In the genomic region with DNA sequence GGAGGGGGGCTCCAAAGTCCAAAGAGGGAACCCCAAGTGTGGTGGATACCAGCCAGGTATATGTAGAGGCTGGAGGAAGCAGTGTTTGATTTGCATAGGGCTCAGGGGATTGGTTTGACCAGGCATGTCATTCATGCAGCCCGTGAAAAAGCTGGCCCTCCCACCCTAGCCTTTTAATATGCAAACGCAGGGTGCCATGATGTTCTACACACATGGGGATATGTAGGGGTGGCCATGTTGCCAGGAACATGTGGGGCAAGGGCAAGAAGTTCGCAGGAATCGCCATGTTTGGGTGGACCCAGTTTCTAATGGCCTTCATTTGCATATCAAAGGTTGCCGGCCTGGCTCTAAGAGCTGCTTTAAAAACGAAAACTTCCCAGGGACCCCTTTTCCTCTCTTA, we compare ENCODE assay signal across 21 cellular contexts.
"Had no signal": no experiment of that assay in that cellular context is flagged by ENCODE, and none has a peak within 500 bp of the region (broad histone marks: within the 10 kb centered on the region; RNA-seq: fewer than 3 reads in every experiment).

No MANE protein-coding gene starts in this region.

- H3K27ac Mint-ChIP-seq: dendritic cell treated with granulocyte-macrophage colony-stimulating factor and Interleukin-4, amounts not matched to agents 40 ng/mL and 50 ng/mL, for 4 days; effector memory CD8-positive, alpha-beta T cell; nephron progenitor cell; stimulated activated naive B cell treated with anti-CD40 and anti-IgM and Interleukin-4, amounts not matched to agents 10 μg/mL and 1 μg/mL and 100 μg/mL, for 72 hours had no signal

- ATAC-seq: effector memory CD8-positive, alpha-beta T cell; gastrocnemius medialis; left colon; left ventricle myocardium superior; sciatic nerve; stimulated activated naive B cell treated with anti-CD40 and anti-IgM and Interleukin-4, amounts not matched to agents 10 μg/mL and 1 μg/mL and 100 μg/mL, for 72 hours; stimulated activated naive CD8-positive, alpha-beta T cell treated with anti-CD3 and anti-CD28 coated beads, Interleukin-15, amount 100 ng/mL, for 72 hours had no signal

- H3K9me3 ChIP-seq: esophagus muscularis mucosa, gastrocnemius medialis, neutrophil, testis had no signal

- H3K4me3 Mint-ChIP-seq: dendritic cell treated with granulocyte-macrophage colony-stimulating factor and Interleukin-4, amounts not matched to agents 40 ng/mL and 50 ng/mL, for 4 days; effector memory CD8-positive, alpha-beta T cell; nephron progenitor cell; stimulated activated naive B cell treated with anti-CD40 and anti-IgM and Interleukin-4, amounts not matched to agents 10 μg/mL and 1 μg/mL and 100 μg/mL, for 72 hours; stimulated activated naive CD8-positive, alpha-beta T cell treated with anti-CD3 and anti-CD28 coated beads, Interleukin-15, amount 100 ng/mL, for 72 hours had no signal

- H3K27ac ChIP-seq: epithelial cell of prostate, esophagus muscularis mucosa, gastrocnemius medialis, neutrophil, testis, tibial nerve had no signal

- H3K4me3 ChIP-seq: esophagus muscularis mucosa, gastrocnemius medialis, lung, testis, tibial nerve had no signal

- H3K36me3 ChIP-seq: esophagus muscularis mucosa, gastrocnemius medialis, neutrophil, tibial nerve had no signal

- H3K4me1 ChIP-seq: esophagus muscularis mucosa, gastrocnemius medialis, testis, tibial nerve had no signal

- DNase-seq: effector memory CD8-positive, alpha-beta T cell; gastrocnemius medialis; glutamatergic neuron; left colon; left ventricle myocardium superior; mesenchymal stem cell; midbrain; nephron progenitor cell; stimulated activated CD4-positive, alpha-beta T cell treated with anti-CD3 and anti-CD28 coated beads, Interleukin-2, amount 100 ng/mL, for 24 hours; stimulated activated CD4-positive, alpha-beta T cell treated with anti-CD3 and anti-CD28 coated beads, Interleukin-4, amount 100 ng/mL, for 4 hours; stimulated activated naive B cell treated with anti-CD40 and anti-IgM and Interleukin-4, amounts not matched to agents 10 μg/mL and 1 μg/mL and 100 μg/mL, for 72 hours; stimulated activated naive CD8-positive, alpha-beta T cell treated with anti-CD3 and anti-CD28 coated beads, Interleukin-15, amount 100 ng/mL, for 72 hours; testis had no signal

- FAIRE-seq: colon had no signal

- H3K27me3 ChIP-seq: esophagus muscularis mucosa, gastrocnemius medialis, neutrophil, testis, tibial nerve had no signal

- H3K4me1 Mint-ChIP-seq: stimulated activated naive B cell treated with anti-CD40 and anti-IgM and Interleukin-4, amounts not matched to agents 10 μg/mL and 1 μg/mL and 100 μg/mL, for 72 hours had no signal
